In genomic region chr5:133065482-133065881, GRCh38 we compare ENCODE assay signal across 22 cellular contexts. TPM values are rescaled to one million over a fixed set of nuclear protein-coding genes. Genes with fewer than 3 reads are reported as not detected.
A peak's percentile ranks its signal among the peaks of the same experiment; 100 is the strongest.
DNase-seq lines count a peak whose midpoint lies in the region; ATAC-seq, FAIRE-seq and TF ChIP-seq lines count a peak whose summit lies in the region.
"Had no signal": no experiment of that assay in that cellular context is flagged by ENCODE, and none has a peak within 500 bp of the region (broad histone marks: within the 10 kb centered on the region; RNA-seq: fewer than 3 reads in every experiment).

No MANE protein-coding gene starts in this region.

- no peaks in the 10 kb centered on the region for H3K9me3 ChIP-seq in CD4-positive, alpha-beta T cell (ENCODE audit: control insufficient read depth, low read length)
- H3K9me3 ChIP-seq: HAP-1 had no signal

- no peak overlapping the region for H3K27ac ChIP-seq in CD4-positive, alpha-beta T cell (ENCODE audit: low read depth, low read length)
- no peak overlapping the region for H3K27ac ChIP-seq in brain microvascular endothelial cell

- peaks cover 34% of the 10 kb centered on the region for H3K4me1 Mint-ChIP-seq in CD4-positive, alpha-beta T cell (ENCODE audit: low read depth)

- no peak for ATAC-seq in CD4-positive, alpha-beta T cell (ENCODE audit: poor library complexity)
- ATAC-seq: naive thymus-derived CD4-positive, alpha-beta T cell; right cardiac atrium had no signal

- peaks cover 9% of the 10 kb centered on the region for H3K36me3 ChIP-seq in bronchial epithelial cell (ENCODE audit: control insufficient read depth, insufficient read depth, low read length)
- peaks cover 22% of the 10 kb centered on the region for H3K36me3 ChIP-seq in brain microvascular endothelial cell (replicated peaks)

- no peak overlapping the region for H3K4me3 ChIP-seq in bronchial epithelial cell (ENCODE audit: low read depth, low read length)
- H3K4me3 ChIP-seq in brain microvascular endothelial cell (ENCODE audit: low read depth, low read length) = no peak overlapping the region
- H3K4me3 ChIP-seq: HAP-1 had no signal

- POLR2A ChIA-PET in CD4-positive, alpha-beta T cell (lab: Charles Lee) = no interaction called here

- no peak for TF ChIP-seq CTCF in CD4-positive, alpha-beta T cell (IDR thresholded peaks at IDR 0.05)
- TF ChIP-seq CTCF in bronchial epithelial cell (IDR thresholded peaks at IDR 0.05; ENCODE audit: insufficient read depth, low read length, severe bottlenecking) (no peak), brain microvascular endothelial cell (IDR thresholded peaks at IDR 0.05; ENCODE audit: low read depth, low read length, missing control alignments) (no peak)

- DNase-seq in CD4-positive, alpha-beta T cell = no peak
- DNase-seq in GM19239 (ENCODE audit: insufficient read length, low spot score) = no peak
- DNase-seq in bronchial epithelial cell (ENCODE audit: low read depth) = peak; percentile 62
- peak; percentile 27 for DNase-seq in renal cortical epithelial cell (ENCODE audit: low read depth)
- DNase-seq in brain microvascular endothelial cell = no peak
- no peak for DNase-seq in mucosa of gallbladder (ENCODE audit: low spot score)
- DNase-seq in NCI-H1930 (lab: John Stamatoyannopoulos, UW) = no peak
- DNase-seq: activated CD4-positive, CD25-positive, alpha-beta regulatory T cell treated with anti-CD3 and anti-CD28 coated beads, Interleukin-2, amount 50 U/mL, for 72 hours; activated CD8-positive, alpha-beta memory T cell treated with anti-CD3 and anti-CD28 coated beads for 24 hours; activated naive CD4-positive, alpha-beta T cell treated with anti-CD3 and anti-CD28 coated beads, Interleukin-2, amount 50 U/mL, for 16 hours; aorta; DMS79 treated with DMSO at 0.1 percent for 48 hours; IMR-90; naive thymus-derived CD4-positive, alpha-beta T cell; NCI-H1436; NCI-H510A treated with DMSO at 0.1 percent for 48 hours; right cardiac atrium; stimulated activated CD4-positive, alpha-beta T cell treated with anti-CD3 and anti-CD28 coated beads, Interleukin-12 subunit alpha, Interleukin-12 subunit beta, amount 100 ng/mL, for 4 hours; T1000 had no signal

- H3K4me3 Mint-ChIP-seq in CD4-positive, alpha-beta T cell = no peak overlapping the region
- H3K4me3 Mint-ChIP-seq: naive thymus-derived CD4-positive, alpha-beta T cell had no signal

- intact Hi-C loops in CD4-positive, alpha-beta T cell (cut with DNase I, micrococcal nuclease) = no loop called here

- CTCF ChIA-PET in CD4-positive, alpha-beta T cell (lab: Charles Lee) = no interaction called here

- no peaks in the 10 kb centered on the region for H3K27me3 Mint-ChIP-seq in CD4-positive, alpha-beta T cell
- H3K27me3 Mint-ChIP-seq: naive thymus-derived CD4-positive, alpha-beta T cell had no signal

- peak overlapping the region; percentile 4 for H3K27ac Mint-ChIP-seq in CD4-positive, alpha-beta T cell

- in situ Hi-C loops in brain microvascular endothelial cell (cut with HindIII; ENCODE audit: low pct_ligation_motif_present, low sequenced_read_pairs) = no loop called here

- H3K36me3 Mint-ChIP-seq in CD4-positive, alpha-beta T cell (ENCODE audit: low read depth) = peaks cover 63% of the 10 kb centered on the region

- no peaks in the 10 kb centered on the region for H3K9me3 Mint-ChIP-seq in CD4-positive, alpha-beta T cell
- H3K9me3 Mint-ChIP-seq: naive thymus-derived CD4-positive, alpha-beta T cell had no signal

- H3K27me3 ChIP-seq in CD4-positive, alpha-beta T cell (ENCODE audit: control insufficient read depth, insufficient read depth, low read length) = no peaks in the 10 kb centered on the region
- H3K27me3 ChIP-seq in bronchial epithelial cell (ENCODE audit: control insufficient read depth, insufficient read depth, low read length) = no peaks in the 10 kb centered on the region
- no peaks in the 10 kb centered on the region for H3K27me3 ChIP-seq in brain microvascular endothelial cell (replicated peaks)

- peak; percentile 11 for FAIRE-seq in GM19239 (lab: Jason Lieb, UNC)
- no peak for FAIRE-seq in bronchial epithelial cell (lab: Jason Lieb, UNC)
- FAIRE-seq: frontal cortex, urothelium cell line had no signal

RNA-seq across cellular contexts. Expression of gene HSPA4, which starts 13.7 kb away (rescaled TPM):
- total RNA-seq in CD4-positive, alpha-beta T cell = 10 to 100 TPM; 42.2 to 44.7 TPM
- total RNA-seq in bronchial epithelial cell = 122 and 142 TPM in 2 replicates
- total RNA-seq in renal cortical epithelial cell = 213 and 240 TPM in 2 replicates
- total RNA-seq in mucosa of gallbladder = 91.0 TPM

RNA-seq across cellular contexts. Expression of gene ZCCHC10, which starts 39.1 kb away (rescaled TPM):
- total RNA-seq in CD4-positive, alpha-beta T cell = 10 to 100 TPM; 17.7 to 20.1 TPM
- 8.2 and 17.2 TPM in 2 replicates for total RNA-seq in bronchial epithelial cell
- total RNA-seq in renal cortical epithelial cell = 13.3 and 19.8 TPM in 2 replicates
- 18.5 TPM for total RNA-seq in mucosa of gallbladder

Comparison
In these comparisons a context has a peak if more than half of its experiments do, and no peak if none do; other contexts are left out.
1. DNase-seq: peak in bronchial epithelial cell (single experiment) and renal cortical epithelial cell (single experiment); none in CD4-positive, alpha-beta T cell (0 of 10), GM19239 (single experiment), brain microvascular endothelial cell (single experiment), mucosa of gallbladder (single experiment) and NCI-H1930 (0 of 2).